In the genomic region with DNA sequence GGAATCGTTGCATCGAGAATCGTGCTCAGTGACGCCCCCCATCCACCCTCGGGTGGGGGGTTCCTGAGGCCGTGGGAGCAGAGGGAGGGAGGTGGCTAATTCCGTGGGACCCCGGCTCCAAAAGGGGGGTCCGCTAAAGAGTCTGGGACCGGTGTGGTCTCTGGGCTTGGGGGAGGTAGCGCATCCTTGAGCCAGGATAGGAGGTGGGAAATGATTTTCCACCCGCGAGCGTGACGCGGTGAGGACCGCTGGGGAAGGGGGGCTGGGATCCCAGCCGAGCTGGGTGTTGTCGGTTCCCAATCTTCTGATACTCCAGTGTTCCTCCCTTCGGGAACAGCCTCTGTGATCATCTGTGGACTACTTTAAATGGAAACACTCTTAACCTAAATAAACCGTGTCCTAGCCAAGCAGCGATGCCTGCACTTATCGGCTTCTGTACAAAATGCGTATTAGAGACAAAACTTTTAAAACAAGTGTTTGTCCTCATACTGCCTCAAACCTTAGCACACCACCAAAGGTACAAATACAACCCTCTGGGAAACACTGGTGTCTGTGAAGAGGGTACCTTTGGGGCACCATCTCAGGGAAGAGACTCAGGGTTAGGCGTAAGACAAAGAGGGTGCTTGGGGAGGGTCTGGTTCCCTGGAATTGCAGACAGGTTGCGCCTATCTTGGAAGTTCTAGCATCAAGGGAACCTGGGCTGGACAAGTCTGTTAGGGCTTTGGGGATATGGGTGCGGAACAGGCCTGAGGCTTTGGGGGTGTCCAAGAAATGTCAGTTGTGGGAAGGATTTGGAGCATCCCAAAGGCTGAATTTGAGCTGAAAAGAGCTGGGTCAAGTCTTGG, we compare ENCODE assay signal across 20 cellular contexts. TPM values are rescaled to one million over a fixed set of nuclear protein-coding genes. Genes with fewer than 3 reads are reported as not detected.
DNase-seq lines count a peak whose midpoint lies in the region; ATAC-seq, FAIRE-seq and TF ChIP-seq lines count a peak whose summit lies in the region.
"Had no signal": no experiment of that assay in that cellular context is flagged by ENCODE, and none has a peak within 500 bp of the region (broad histone marks: within the 10 kb centered on the region; RNA-seq: fewer than 3 reads in every experiment).

No MANE protein-coding gene starts in this region.

- no peak for FAIRE-seq in HepG2 (lab: Jason Lieb, UNC)
- FAIRE-seq: H54, TTC549 had no signal

- H3K4me3 ChIP-seq in HepG2 (replicated peaks in 1 of 3; ENCODE audit: insufficient read depth in 1 of 3, low read depth in 2 of 3, low read length in 3 of 3) = peak overlapping the region; percentile 51 to 77 (median 63); a peak in 4 of 6 replicates
- H3K4me3 ChIP-seq in right lobe of liver = no peak overlapping the region
- no peak overlapping the region for H3K4me3 ChIP-seq in left lung
- no peak overlapping the region for H3K4me3 ChIP-seq in suprapubic skin
- H3K4me3 ChIP-seq: esophagus squamous epithelium, Peyer's patch, psoas muscle, stomach, vagina had no signal

- peak overlapping the region; percentile 82 for H3K4me3 Mint-ChIP-seq in WTC11
- H3K4me3 Mint-ChIP-seq in activated T-cell treated with anti-CD3 and anti-CD28 coated beads, Interleukin-2, amount 50 U/mL, for 4 hours = no peak overlapping the region

- no peak for ATAC-seq in HepG2
- no peak for ATAC-seq in right lobe of liver
- ATAC-seq in WTC11 = no peak
- ATAC-seq in left lung = peak; percentile 2
- ATAC-seq in HG02938 (IDR thresholded peaks at IDR 0.05; ENCODE audit: unreplicated experiment) = no peak
- ATAC-seq in activated T-cell treated with anti-CD3 and anti-CD28 coated beads, Interleukin-2, amount 50 U/mL, for 4 hours = no peak
- no peak for ATAC-seq in GM18861 (IDR thresholded peaks at IDR 0.05; ENCODE audit: unreplicated experiment)
- ATAC-seq: activated naive CD4-positive, alpha-beta T cell treated with anti-CD3 and anti-CD28 coated beads, Interleukin-2, amount 50 U/mL, for 72 hours had no signal

- H3K4me1 ChIP-seq in HepG2 (ENCODE audit: insufficient read depth, low read length) = peaks cover 13% of the 10 kb centered on the region
- no peaks in the 10 kb centered on the region for H3K4me1 ChIP-seq in right lobe of liver
- no peaks in the 10 kb centered on the region for H3K4me1 ChIP-seq in left lung
- H3K4me1 ChIP-seq in suprapubic skin = peaks cover 25% of the 10 kb centered on the region
- H3K4me1 ChIP-seq: psoas muscle, vagina had no signal

- POLR2A ChIA-PET in HepG2 (lab: Yijun Ruan, JAX) = interaction anchor here (0.9 to 1.2 kb wide), 2 partner anchors 12 to 16 kb away, joined by 3 to 7 read pairs (median 4); a partner anchor contains a TSS
- POLR2A ChIA-PET in WTC11 (lab: Charles Lee) = interaction anchor here (0.8 to 1.5 kb wide), 8 partner anchors 13 to 47 kb away, joined by 3 to 13 read pairs (median 7); a partner anchor contains a TSS

- CTCF ChIA-PET in HepG2 (lab: Yijun Ruan, JAX; ENCODE audit: low intra/inter-chr PET ratio, low total read pairs) = no interaction called here
- CTCF ChIA-PET in WTC11 (lab: Charles Lee) = interaction anchor here (0.5 to 3.5 kb wide), 28 partner anchors 7 to 770 kb away, joined by 3 to 34 read pairs (median 5); a partner anchor contains a TSS

- no peak for TF ChIP-seq RAD21 in HepG2 (CRISPR knock-in tag; IDR thresholded peaks at IDR 0.05)

- TF ChIP-seq EP300 in HepG2 (IDR thresholded peaks at IDR 0.05; ENCODE audit: low read depth in 2 of 2, low read length in 2 of 2) (no peak), HepG2 (CRISPR knock-in tag; IDR thresholded peaks at IDR 0.05; ENCODE audit: borderline replicate concordance) (no peak), suprapubic skin (IDR thresholded peaks at IDR 0.05) (no peak)

- no peak overlapping the region for H3K27ac ChIP-seq in HepG2 (ENCODE audit: extremely low read length, insufficient read depth, low read length)
- H3K27ac ChIP-seq in right lobe of liver = no peak overlapping the region
- H3K27ac ChIP-seq in left lung = no peak overlapping the region
- no peak overlapping the region for H3K27ac ChIP-seq in suprapubic skin
- H3K27ac ChIP-seq: brain microvascular endothelial cell, esophagus squamous epithelium, Peyer's patch, psoas muscle, stomach, vagina had no signal

- intact Hi-C loops in HepG2 (cut with micrococcal nuclease; ENCODE audit: unreplicated experiment) (no loop called here), right lobe of liver (cut with DNase I) (no loop called here), left lung (cut with DNase I) (no loop called here)

- BruUV-seq in HepG2 (replicated peaks; lab: Mats Ljungman, UMichigan) = no TSS peak

- H3K27me3 ChIP-seq in HepG2 (ENCODE audit: control insufficient read depth in 1 of 2, insufficient read depth in 2 of 2, low read length in 2 of 2) (no peaks in the 10 kb centered on the region), right lobe of liver (no peaks in the 10 kb centered on the region), left lung (peaks cover 32 to 80% of the 10 kb centered on the region in 2 donors), suprapubic skin (peaks cover 85% of the 10 kb centered on the region)

- no peaks in the 10 kb centered on the region for H3K79me2 ChIP-seq in HepG2 (ENCODE audit: insufficient read depth, low read length)

- no peak overlapping the region for H3K9ac ChIP-seq in HepG2 (ENCODE audit: insufficient read depth, low read depth, low read length)

- TF ChIP-seq POLR2A in HepG2 (IDR thresholded peaks at IDR 0.05; ENCODE audit: insufficient read depth in 1 of 2, low read depth in 2 of 2, low read length in 2 of 2) (no peak), right lobe of liver (IDR thresholded peaks at IDR 0.05) (no peak), suprapubic skin (IDR thresholded peaks at IDR 0.05) (no peak)

- no peak for TF ChIP-seq CTCF in HepG2 (CRISPR knock-in tag; IDR thresholded peaks at IDR 0.05)
- TF ChIP-seq CTCF in right lobe of liver (IDR thresholded peaks at IDR 0.05) = no peak
- TF ChIP-seq CTCF in WTC11 (IDR thresholded peaks at IDR 0.05) = no peak
- no peak for TF ChIP-seq CTCF in left lung (IDR thresholded peaks at IDR 0.05)
- TF ChIP-seq CTCF in suprapubic skin (IDR thresholded peaks at IDR 0.05) = no peak

- H3K36me3 Mint-ChIP-seq in WTC11 = peaks cover 5% of the 10 kb centered on the region
- peaks cover 1% of the 10 kb centered on the region for H3K36me3 Mint-ChIP-seq in activated T-cell treated with anti-CD3 and anti-CD28 coated beads, Interleukin-2, amount 50 U/mL, for 4 hours (ENCODE audit: insufficient read depth)

- H4K20me1 ChIP-seq in HepG2 (ENCODE audit: insufficient read depth, low read length) = no peaks in the 10 kb centered on the region

- H3K9me3 Mint-ChIP-seq in WTC11 = 0 out of 2 replicates have a peak, but pooled peaks cover 2% of the 10 kb centered on the region
- no peaks in the 10 kb centered on the region for H3K9me3 Mint-ChIP-seq in activated T-cell treated with anti-CD3 and anti-CD28 coated beads, Interleukin-2, amount 50 U/mL, for 4 hours

- DNase-seq in HepG2 (ENCODE audit: low spot score) (no peak), right lobe of liver (no peak), WTC11 (ENCODE audit: low spot score) (no peak), left lung (peak in 1 of 2 donors; percentile 39), suprapubic skin (ENCODE audit: low spot score in 2 of 2) (no peak)
- no peak for DNase-seq in activated T-cell treated with anti-CD3 and anti-CD28 coated beads, Interleukin-2, amount 50 U/mL, for 4 hours
- DNase-seq: brain microvascular endothelial cell; esophagus squamous epithelium; left colon; psoas muscle; stimulated activated CD4-positive, alpha-beta T cell treated with anti-CD3 and anti-CD28 coated beads, Interleukin-15, amount 100 ng/mL, for 24 hours; stomach had no signal

- peak overlapping the region; percentile 81 for H3K4me2 ChIP-seq in HepG2 (ENCODE audit: low read depth, low read length)

- H3K9me3 ChIP-seq in HepG2 (ENCODE audit: low read length) = no peaks in the 10 kb centered on the region
- no peaks in the 10 kb centered on the region for H3K9me3 ChIP-seq in right lobe of liver
- H3K9me3 ChIP-seq in left lung = no peaks in the 10 kb centered on the region
- no peaks in the 10 kb centered on the region for H3K9me3 ChIP-seq in suprapubic skin
- H3K9me3 ChIP-seq: esophagus squamous epithelium, psoas muscle, stomach, vagina had no signal

- H2AFZ ChIP-seq in HepG2 (ENCODE audit: low read length) = no peak overlapping the region

- peaks cover 29% of the 10 kb centered on the region for H3K27me3 Mint-ChIP-seq in WTC11 (ENCODE audit: low read depth)
- peaks cover 74% of the 10 kb centered on the region for H3K27me3 Mint-ChIP-seq in activated T-cell treated with anti-CD3 and anti-CD28 coated beads, Interleukin-2, amount 50 U/mL, for 4 hours (ENCODE audit: low read depth)

- H3K4me1 Mint-ChIP-seq in WTC11 = peaks cover 30% of the 10 kb centered on the region
- peaks cover 9% of the 10 kb centered on the region for H3K4me1 Mint-ChIP-seq in activated T-cell treated with anti-CD3 and anti-CD28 coated beads, Interleukin-2, amount 50 U/mL, for 4 hours (ENCODE audit: low read depth)

- H3K27ac Mint-ChIP-seq in WTC11 = peak overlapping the region; percentile 98
- H3K27ac Mint-ChIP-seq: activated naive CD4-positive, alpha-beta T cell treated with anti-CD3 and anti-CD28 coated beads, Interleukin-2, amount 50 U/mL, for 72 hours had no signal

- in situ Hi-C loops in HepG2 (cut with HindIII; ENCODE audit: extremely low pct_ligation_motif_present, low pct_unique_long_range_greater_than_20kb) = no loop called here

- 43% methylated on average over 22 of the region's 27 CpGs for WGBS in HepG2 (ENCODE audit: low lambda C conversion rate)
- WGBS in right lobe of liver (ENCODE audit: insufficient coverage, low coverage, low lambda C conversion rate, missing lambda C conversion rate) = 16% methylated on average over 12 of the region's 27 CpGs
- WGBS in suprapubic skin = 11% methylated on average over 20 of the region's 27 CpGs

- H3K36me3 ChIP-seq in HepG2 (replicated peaks in 1 of 2; ENCODE audit: control insufficient read depth in 1 of 2, insufficient read depth in 2 of 2, low read length in 2 of 2) (no peaks in the 10 kb centered on the region), right lobe of liver (peaks cover 0 to 4% (median 0%) of the 10 kb centered on the region in 4 donors), left lung (peaks cover 0 to 11% of the 10 kb centered on the region in 2 donors), suprapubic skin (no peaks in the 10 kb centered on the region)
- H3K36me3 ChIP-seq: brain microvascular endothelial cell, vagina had no signal

RNA-seq across cellular contexts. Expression of a gene that starts 16.0 kb away (rescaled TPM):
- total RNA-seq in HepG2 (2016; rRNA removed; fragmentation: Illumina TruSeq; extraction: Trizol) (0.24 and 0.29 TPM in 2 replicates), right lobe of liver (1 to 10 TPM in 5 of 6 experiments, under 1 TPM in 1; 0.92 to 3.0 (median 2.3) TPM), WTC11 (2021) (8.5 to 10.1 TPM (median 10.0 TPM) in 3 replicates), left lung (10 to 100 TPM in 1 of 2 donors, 1 to 10 TPM in 1; 8.5 to 14.7 TPM), suprapubic skin (1 to 10 TPM; 1.5 to 3.1 (median 1.7) TPM)
- total RNA-seq in HepG2 (2016; cell fraction: cytosol; rRNA removed; fragmentation: Illumina TruSeq; extraction: Trizol; ENCODE audit: low read depth) = 0.09 and 0.20 TPM in 2 replicates
- 0.10 and 0.35 TPM in 2 replicates for total RNA-seq in HepG2 (2016; cell fraction: insoluble cytoplasmic fraction; rRNA removed; fragmentation: Illumina TruSeq; extraction: Trizol)
- total RNA-seq in HepG2 (2016; cell fraction: membrane; rRNA removed; fragmentation: Illumina TruSeq; extraction: Trizol) = 0.34 TPM in 2 replicates
- 0.66 and 0.81 TPM in 2 replicates for total RNA-seq in HepG2 (2016; cell fraction: nucleus; rRNA removed; fragmentation: Illumina TruSeq; extraction: Trizol)
- 1.6 and 1.7 TPM in 2 replicates for polyA plus RNA-seq in HepG2 (2011; rRNA removed)
- 0.29 and 0.46 TPM in 2 replicates for polyA plus RNA-seq in HepG2 (2011; cell fraction: cytosol; rRNA removed)
- 13.3 and 15.9 TPM in 2 replicates for polyA plus RNA-seq in HepG2 (2011; cell fraction: nucleus; rRNA removed)
- polyA plus RNA-seq in HepG2 (2012) = 2.6 and 3.4 TPM in 2 replicates
- 0.17 and 0.27 TPM in 2 replicates for polyA plus RNA-seq in HepG2 (2016; cell fraction: cytosol; fragmentation: Illumina TruSeq; extraction: Trizol; ENCODE audit: low read depth)
- polyA plus RNA-seq in HepG2 (2016; cell fraction: insoluble cytoplasmic fraction; fragmentation: Illumina TruSeq; extraction: Trizol; ENCODE audit: low read depth) = 1.1 and 1.3 TPM in 2 replicates
- polyA plus RNA-seq in HepG2 (2016; cell fraction: membrane; fragmentation: Illumina TruSeq; extraction: Trizol; ENCODE audit: low read depth) = 0.78 and 1.2 TPM in 2 replicates
- polyA plus RNA-seq in HepG2 (2016; cell fraction: nucleus; fragmentation: Illumina TruSeq; extraction: Trizol; ENCODE audit: insufficient read depth, low read depth) = 9.8 and 11.7 TPM in 2 replicates
- polyA minus RNA-seq in HepG2 (2011; rRNA and poly(A)+ RNA removed; ENCODE audit: low replicate concordance) = 4.0 TPM in 1 of 2 replicates, not detected in the other
- polyA minus RNA-seq in HepG2 (2011; cell fraction: cytosol; rRNA and poly(A)+ RNA removed) = 0.62 and 0.79 TPM in 2 replicates
- 4.2 and 4.6 TPM in 2 replicates for polyA minus RNA-seq in HepG2 (2011; cell fraction: nucleus; rRNA and poly(A)+ RNA removed)
- total RNA-seq in activated T-cell treated with anti-CD3 and anti-CD28 coated beads, Interleukin-2, amount 50 U/mL, for 4 hours = 1 to 10 TPM; 4.1 to 5.6 (median 4.6) TPM
- total RNA-seq: M059J had no signal

RNA-seq across cellular contexts. Expression of a gene that starts 52.2 kb away (rescaled TPM):
- total RNA-seq in HepG2 (2016; rRNA removed; fragmentation: Illumina TruSeq; extraction: Trizol) = not detected in 2 replicates
- total RNA-seq in HepG2 (2016; cell fraction: cytosol; rRNA removed; fragmentation: Illumina TruSeq; extraction: Trizol; ENCODE audit: low read depth) = not detected in 2 replicates
- not detected in 2 replicates for total RNA-seq in HepG2 (2016; cell fraction: insoluble cytoplasmic fraction; rRNA removed; fragmentation: Illumina TruSeq; extraction: Trizol)
- total RNA-seq in HepG2 (2016; cell fraction: membrane; rRNA removed; fragmentation: Illumina TruSeq; extraction: Trizol) = not detected in 2 replicates
- not detected in 2 replicates for total RNA-seq in HepG2 (2016; cell fraction: nucleus; rRNA removed; fragmentation: Illumina TruSeq; extraction: Trizol)
- not detected in 2 replicates for polyA plus RNA-seq in HepG2 (2011; rRNA removed)
- polyA plus RNA-seq in HepG2 (2011; cell fraction: cytosol; rRNA removed) = not detected in 2 replicates
- 0.10 and 0.14 TPM in 2 replicates for polyA plus RNA-seq in HepG2 (2011; cell fraction: nucleus; rRNA removed)
- 0.05 and 0.16 TPM in 2 replicates for polyA plus RNA-seq in HepG2 (2012)
- not detected in 2 replicates for polyA plus RNA-seq in HepG2 (2016; cell fraction: cytosol; fragmentation: Illumina TruSeq; extraction: Trizol; ENCODE audit: low read depth)
- not detected in 2 replicates for polyA plus RNA-seq in HepG2 (2016; cell fraction: insoluble cytoplasmic fraction; fragmentation: Illumina TruSeq; extraction: Trizol; ENCODE audit: low read depth)
- not detected in 2 replicates for polyA plus RNA-seq in HepG2 (2016; cell fraction: membrane; fragmentation: Illumina TruSeq; extraction: Trizol; ENCODE audit: low read depth)
- not detected in 2 replicates for polyA plus RNA-seq in HepG2 (2016; cell fraction: nucleus; fragmentation: Illumina TruSeq; extraction: Trizol; ENCODE audit: insufficient read depth, low read depth)
- polyA minus RNA-seq in HepG2 (2011; rRNA and poly(A)+ RNA removed; ENCODE audit: low replicate concordance) = not detected in 2 replicates
- polyA minus RNA-seq in HepG2 (2011; cell fraction: cytosol; rRNA and poly(A)+ RNA removed) = not detected in 2 replicates
- not detected in 2 replicates for polyA minus RNA-seq in HepG2 (2011; cell fraction: nucleus; rRNA and poly(A)+ RNA removed)
- 1 to 10 TPM in 3 of 6 experiments, under 1 TPM in 3; 0.19 to 2.2 (median 1.0) TPM for total RNA-seq in right lobe of liver
- total RNA-seq in WTC11 (2021) = 2.4 to 3.1 TPM (median 2.7 TPM) in 3 replicates
- 1,000 to 10,000 TPM; 1,284 to 3,296 TPM for total RNA-seq in left lung
- total RNA-seq in suprapubic skin = 1 to 10 TPM in 3 of 4 donors, not detected in 1; 1.7 to 3.7 (median 3.5) TPM
- total RNA-seq in activated T-cell treated with anti-CD3 and anti-CD28 coated beads, Interleukin-2, amount 50 U/mL, for 4 hours = 10 to 100 TPM in 2 of 3 donors, 1 to 10 TPM in 1; 9.1 to 21.1 (median 10.4) TPM

Comparison
In these comparisons a context has a peak if more than half of its experiments do, and no peak if none do; other contexts are left out.
1. H3K4me3 ChIP-seq: peak in HepG2 (3 of 3); none in right lobe of liver (0 of 3), left lung (0 of 2) and suprapubic skin (single experiment).
2. RNA of a gene that starts 52.2 kb away (total RNA-seq): 1,284 to 3,296 TPM in left lung; 9.1 to 21.1 TPM in activated T-cell treated with anti-CD3 and anti-CD28 coated beads, Interleukin-2, amount 50 U/mL, for 4 hours, 1.7 to 3.7 TPM in suprapubic skin, 2.4 to 3.1 TPM in WTC11, 0.19 to 2.2 TPM in right lobe of liver and not detected in HepG2; every median in the first group is over 10 times any median in the second.